In genomic region chr17:46870116-46870803, GRCh38 we compare ENCODE assay signal across 1 cellular context.
TF ChIP-seq lines count a peak whose summit lies in the region.

No MANE protein-coding gene starts in this region.

TF ChIP-seq in HepG2, 621 proteins besides CTCF, POLR2A, EP300 and RAD21 (continued from another document and continues in another):
- TF ChIP-seq ZNF275 (CRISPR knock-in tag; IDR thresholded peaks at IDR 0.05; ENCODE audit: borderline replicate concordance) (no peak), CBX5 (CRISPR knock-in tag; IDR thresholded peaks at IDR 0.05; ENCODE audit: borderline replicate concordance) (no peak), ARNT (IDR thresholded peaks at IDR 0.05) (no peak), CHD2 (IDR thresholded peaks at IDR 0.05; ENCODE audit: low read depth, low read length) (no peak), ZNF777 (CRISPR knock-in tag; IDR thresholded peaks at IDR 0.05) (no peak), PBX2 (CRISPR knock-in tag; IDR thresholded peaks at IDR 0.05) (peak; percentile 67; the same call in 1 of the 2 replicates), CENPX (CRISPR knock-in tag; IDR thresholded peaks at IDR 0.05) (no peak), HDAC6 (IDR thresholded peaks at IDR 0.05; ENCODE audit: low read depth, low read length) (no peak), ZNF512B (CRISPR knock-in tag; IDR thresholded peaks at IDR 0.05; ENCODE audit: borderline replicate concordance) (no peak), ZNF710 (CRISPR knock-in tag; IDR thresholded peaks at IDR 0.05; ENCODE audit: borderline replicate concordance) (0 out of 2 replicates have a peak, but pooled peaks have one; percentile 39), ZNF543 (CRISPR knock-in tag; IDR thresholded peaks at IDR 0.05) (no peak), ZNF788 (CRISPR knock-in tag; IDR thresholded peaks at IDR 0.05; ENCODE audit: borderline replicate concordance) (peak; percentile 14; the same call in 1 of the 2 replicates), STAG1 (CRISPR knock-in tag; IDR thresholded peaks at IDR 0.05) (no peak), SIN3A (IDR thresholded peaks at IDR 0.05; ENCODE audit: borderline replicate concordance, low read depth, low read length) (no peak), MLXIP (CRISPR knock-in tag; IDR thresholded peaks at IDR 0.05; ENCODE audit: borderline replicate concordance) (no peak), E2F1 (CRISPR knock-in tag; IDR thresholded peaks at IDR 0.05) (no peak), RARG (CRISPR knock-in tag; IDR thresholded peaks at IDR 0.05; ENCODE audit: low read depth) (no peak), MIXL1 (CRISPR knock-in tag; IDR thresholded peaks at IDR 0.05) (peak; percentile 61; the same call in 1 of the 2 replicates), BRCA1 (CRISPR knock-in tag; IDR thresholded peaks at IDR 0.05) (no peak), TARDBP (CRISPR knock-in tag; IDR thresholded peaks at IDR 0.05) (peak; percentile 70), E2F5 (CRISPR knock-in tag; conservative IDR thresholded peaks at IDR 0.05) (no peak), CEBPZ (IDR thresholded peaks at IDR 0.05; ENCODE audit: low read length) (no peak), ZBTB49 (CRISPR knock-in tag; IDR thresholded peaks at IDR 0.05; ENCODE audit: borderline replicate concordance) (no peak), FUBP1 (CRISPR knock-in tag; IDR thresholded peaks at IDR 0.05; ENCODE audit: borderline replicate concordance) (no peak), HMG20B (CRISPR knock-in tag; conservative IDR thresholded peaks at IDR 0.05) (no peak), ZNF660 (CRISPR knock-in tag; IDR thresholded peaks at IDR 0.05; ENCODE audit: borderline replicate concordance, low read depth) (no peak), ZSCAN20 (CRISPR knock-in tag; IDR thresholded peaks at IDR 0.05; ENCODE audit: borderline replicate concordance) (no peak), CBFB (CRISPR knock-in tag; IDR thresholded peaks at IDR 0.05) (no peak; the same call in 1 of the 2 replicates), ZNF17 (CRISPR knock-in tag; IDR thresholded peaks at IDR 0.05) (no peak), IRF1 (CRISPR knock-in tag; IDR thresholded peaks at IDR 0.05; ENCODE audit: low read depth) (no peak), ATF2 (CRISPR knock-in tag; IDR thresholded peaks at IDR 0.05) (0 out of 2 replicates have a peak, but pooled peaks have one; percentile 13), ZFP36 (IDR thresholded peaks at IDR 0.05; ENCODE audit: borderline replicate concordance, low read depth, low read length, partially characterized antibody) (no peak)
